12 cellular contexts compared by ENCODE assay signal in the genomic region with DNA sequence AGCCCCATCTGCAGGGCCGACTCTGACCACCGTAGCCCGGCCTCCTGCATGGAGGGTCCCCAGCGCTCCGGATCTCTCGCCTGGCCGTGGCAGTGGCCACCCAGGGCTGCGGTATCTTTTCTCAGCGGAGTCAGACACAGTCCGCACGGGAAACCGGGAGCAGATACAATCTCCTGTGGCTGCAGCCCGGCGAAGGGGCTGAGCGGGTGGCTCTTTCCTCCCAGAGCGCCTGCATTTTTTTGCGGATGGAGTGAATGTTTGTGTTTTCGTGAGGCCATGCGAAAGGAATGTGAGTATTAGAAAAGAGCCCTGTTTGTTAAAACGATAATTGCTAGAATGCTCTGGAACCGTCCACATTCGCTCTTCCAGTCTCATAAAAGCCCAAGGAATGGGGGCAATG. TPM values are rescaled to one million over a fixed set of nuclear protein-coding genes. Genes with fewer than 3 reads are reported as not detected.
DNase-seq lines count a peak whose midpoint lies in the region; ATAC-seq and TF ChIP-seq lines count a peak whose summit lies in the region.
"Had no signal": no experiment of that assay in that cellular context is flagged by ENCODE, and none has a peak within 500 bp of the region (broad histone marks: within the 10 kb centered on the region; RNA-seq: fewer than 3 reads in every experiment).

No MANE protein-coding gene starts in this region.

- CTCF ChIA-PET in CD8-positive, alpha-beta T cell (lab: Charles Lee): no interaction called here

- WGBS in trophoblast cell (ENCODE audit: extremely low coverage, insufficient coverage, insufficient read length): no CpG with 5 or more reads among the region's 22 CpGs

- peak overlapping the region; percentile 60 for H3K18ac ChIP-seq in trophoblast cell (ENCODE audit: low read length)

- no peaks in the 10 kb centered on the region for H3K36me3 ChIP-seq in CD8-positive, alpha-beta T cell (ENCODE audit: insufficient read depth, low read length)
- H3K36me3 ChIP-seq in Loucy (ENCODE audit: insufficient read depth, low read length) (no peaks in the 10 kb centered on the region), fibroblast of lung (ENCODE audit: control insufficient read depth, insufficient read depth, low read length) (no peaks in the 10 kb centered on the region), trophoblast cell (ENCODE audit: control insufficient read depth in 1 of 2, insufficient read depth in 2 of 2, low read length in 2 of 2) (no peaks in the 10 kb centered on the region)

- H3K27me3 Mint-ChIP-seq in CD8-positive, alpha-beta T cell (ENCODE audit: low read depth): peaks cover 48% of the 10 kb centered on the region

- H2AFZ ChIP-seq in Loucy (ENCODE audit: low read length): no peak overlapping the region; the same call in 1 of the 2 replicates
- peak overlapping the region; percentile 16 for H2AFZ ChIP-seq in fibroblast of lung (ENCODE audit: low read length)
- H2AFZ ChIP-seq in trophoblast cell (ENCODE audit: insufficient read depth, low read length, poor library complexity): no peak overlapping the region

- H4K8ac ChIP-seq in trophoblast cell (ENCODE audit: low read depth, low read length): peak overlapping the region; percentile 78

- ATAC-seq in CD8-positive, alpha-beta T cell: no peak
- no peak for ATAC-seq in HG02840 (IDR thresholded peaks at IDR 0.05; ENCODE audit: low FRiP score, unreplicated experiment)
- ATAC-seq in GM18909 (IDR thresholded peaks at IDR 0.05; ENCODE audit: poor library complexity, unreplicated experiment): no peak
- ATAC-seq: HCT116, left cardiac atrium had no signal

- H3K79me1 ChIP-seq in trophoblast cell (ENCODE audit: low read length): peaks cover 28% of the 10 kb centered on the region

- no peak overlapping the region for H2AK5ac ChIP-seq in trophoblast cell (ENCODE audit: low read length)

- H3K36me3 Mint-ChIP-seq in CD8-positive, alpha-beta T cell: no peaks in the 10 kb centered on the region

- H3K4me1 Mint-ChIP-seq in CD8-positive, alpha-beta T cell (ENCODE audit: low read depth): peaks cover 15% of the 10 kb centered on the region

- peak overlapping the region; percentile 39 for H3K4me3 Mint-ChIP-seq in CD8-positive, alpha-beta T cell

- intact Hi-C loops in CD8-positive, alpha-beta T cell (cut with DNase I, micrococcal nuclease): loop anchor here in 1 of 2 experiments (5.0 kb wide), 1 partner anchor 78 kb away; no protein-coding TSS in a partner anchor

- peak overlapping the region; percentile 90 for H2BK5ac ChIP-seq in trophoblast cell (ENCODE audit: low read depth, low read length, poor library complexity)

- TF ChIP-seq CTCF in CD8-positive, alpha-beta T cell (IDR thresholded peaks at IDR 0.05): no peak
- TF ChIP-seq CTCF in Loucy (conservative IDR thresholded peaks at IDR 0.05; ENCODE audit: low read length) (no peak), fibroblast of lung (conservative IDR thresholded peaks at IDR 0.05 in 1 of 2, IDR thresholded peaks at IDR 0.05 in 1 of 2; ENCODE audit: low read depth in 1 of 2, low read length in 2 of 2) (no peak)

- H4K12ac ChIP-seq in trophoblast cell (ENCODE audit: low read depth, low read length): no peak overlapping the region

- no peak for DNase-seq in CD8-positive, alpha-beta T cell
- DNase-seq in fibroblast of lung (ENCODE audit: low read depth in 2 of 2) (peak; percentile 20 to 54), trophoblast cell (peak in 1 of 2 donors; percentile 80), COLO829 (ENCODE audit: low spot score) (no peak), middle frontal gyrus (ENCODE audit: extremely low spot score, low spot score) (no peak)
- DNase-seq: DMS153, left cardiac atrium, NCI-H1417 treated with DMSO at 0.1 percent for 48 hours had no signal

- H3K9me2 ChIP-seq in Loucy (replicated peaks; ENCODE audit: low read depth, low read length): no peaks in the 10 kb centered on the region

- H4K91ac ChIP-seq in trophoblast cell (ENCODE audit: low read depth, low read length): peak overlapping the region; percentile 94

- peak overlapping the region; percentile 71 for H3K14ac ChIP-seq in trophoblast cell (ENCODE audit: low read length)

- H3K27me3 ChIP-seq in CD8-positive, alpha-beta T cell (ENCODE audit: insufficient read depth, low read length): peaks cover 18% of the 10 kb centered on the region
- H3K27me3 ChIP-seq in Loucy (ENCODE audit: insufficient read depth, low read length, poor library complexity, severe bottlenecking) (no peaks in the 10 kb centered on the region), fibroblast of lung (ENCODE audit: control insufficient read depth, insufficient read depth, low read length) (no peaks in the 10 kb centered on the region), trophoblast cell (ENCODE audit: insufficient read depth, low read length) (no peaks in the 10 kb centered on the region)

- H3K27ac Mint-ChIP-seq in CD8-positive, alpha-beta T cell: no peak overlapping the region

- H2BK120ac ChIP-seq in trophoblast cell (ENCODE audit: insufficient read depth, low read length, poor library complexity): peak overlapping the region; percentile 89

- H3K4ac ChIP-seq in trophoblast cell (ENCODE audit: low read depth, low read length): peak overlapping the region; percentile 57

- peak overlapping the region; percentile 13 for H3K9ac ChIP-seq in Loucy (ENCODE audit: low read depth, low read length, poor library complexity, severe bottlenecking)
- H3K9ac ChIP-seq in fibroblast of lung (ENCODE audit: insufficient read depth, low read length): peak overlapping the region; percentile 20
- H3K9ac ChIP-seq in trophoblast cell (ENCODE audit: low read length): no peak overlapping the region

- no peak overlapping the region for H3K23ac ChIP-seq in trophoblast cell (ENCODE audit: low read length)

- H3K79me2 ChIP-seq in Loucy (ENCODE audit: insufficient read depth, low read length): no peaks in the 10 kb centered on the region
- no peaks in the 10 kb centered on the region for H3K79me2 ChIP-seq in fibroblast of lung (ENCODE audit: control insufficient read depth, insufficient read depth, low read length)
- peaks cover 2% of the 10 kb centered on the region for H3K79me2 ChIP-seq in trophoblast cell (ENCODE audit: control insufficient read depth, insufficient read depth, low read length, poor library complexity)

- POLR2A ChIA-PET in CD8-positive, alpha-beta T cell (lab: Charles Lee): no interaction called here

- H3K4me1 ChIP-seq in CD8-positive, alpha-beta T cell (ENCODE audit: insufficient read depth, low read length): peaks cover 15% of the 10 kb centered on the region
- H3K4me1 ChIP-seq in Loucy (ENCODE audit: insufficient read depth, low read length, poor library complexity, severe bottlenecking) (peaks cover 16% of the 10 kb centered on the region), fibroblast of lung (ENCODE audit: control insufficient read depth, extremely low read depth, insufficient read depth, low read length) (peaks cover 5% of the 10 kb centered on the region), trophoblast cell (ENCODE audit: control insufficient read depth in 1 of 2, insufficient read depth in 2 of 2, low read length in 2 of 2) (peaks cover 16 to 21% of the 10 kb centered on the region in 2 experiments)

- no peak overlapping the region for H3K4me3 ChIP-seq in CD8-positive, alpha-beta T cell (ENCODE audit: low read depth, low read length)
- H3K4me3 ChIP-seq in Loucy (ENCODE audit: low read length, poor library complexity, severe bottlenecking) (no peak overlapping the region), fibroblast of lung (replicated peaks in 1 of 4; ENCODE audit: control extremely low read depth in 1 of 4, insufficient read depth in 1 of 4, low read depth in 3 of 4, low read length in 4 of 4) (peak overlapping the region; percentile 32 to 56 (median 45)), trophoblast cell (ENCODE audit: low read depth, low read length) (no peak overlapping the region)

- peak overlapping the region; percentile 59 for H3K4me2 ChIP-seq in Loucy (ENCODE audit: low read depth, low read length, poor library complexity, severe bottlenecking)
- peak overlapping the region; percentile 80 for H3K4me2 ChIP-seq in fibroblast of lung (ENCODE audit: extremely low read depth, insufficient read depth, low read length)
- H3K4me2 ChIP-seq in trophoblast cell (ENCODE audit: low read length): peak overlapping the region; percentile 37

- no peaks in the 10 kb centered on the region for H3K9me3 Mint-ChIP-seq in CD8-positive, alpha-beta T cell

- no peaks in the 10 kb centered on the region for H4K20me1 ChIP-seq in Loucy (ENCODE audit: insufficient read depth, low read length, poor library complexity, severe bottlenecking)
- H4K20me1 ChIP-seq in fibroblast of lung (ENCODE audit: control insufficient read depth, extremely low read depth, insufficient read depth, low read length): no peaks in the 10 kb centered on the region

- no peak overlapping the region for H3K27ac ChIP-seq in CD8-positive, alpha-beta T cell (ENCODE audit: low read depth, low read length)
- H3K27ac ChIP-seq in fibroblast of lung (ENCODE audit: insufficient read depth, low read length) (no peak overlapping the region), trophoblast cell (ENCODE audit: low read depth, low read length) (peak overlapping the region; percentile 94)

- no peaks in the 10 kb centered on the region for H3F3A ChIP-seq in Loucy (ENCODE audit: low read depth)

- H3K9me3 ChIP-seq in CD8-positive, alpha-beta T cell (ENCODE audit: low read length): no peaks in the 10 kb centered on the region
- H3K9me3 ChIP-seq in Loucy (ENCODE audit: insufficient read depth, low read depth, low read length): no peaks in the 10 kb centered on the region
- no peaks in the 10 kb centered on the region for H3K9me3 ChIP-seq in fibroblast of lung (ENCODE audit: control insufficient read depth, insufficient read depth, low read depth, low read length)
- peaks cover 4% of the 10 kb centered on the region for H3K9me3 ChIP-seq in trophoblast cell (ENCODE audit: insufficient read depth, low read depth, low read length)

- peak overlapping the region; percentile 78 for H2BK12ac ChIP-seq in trophoblast cell (ENCODE audit: low read length)

RNA-seq across cellular contexts. Expression of a gene that starts 53.4 kb away (rescaled TPM):
- total RNA-seq in CD8-positive, alpha-beta T cell: 10 to 100 TPM; 11.8 to 13.7 TPM
- 18.0 and 20.1 TPM in 2 replicates for total RNA-seq in fibroblast of lung
- polyA plus RNA-seq in fibroblast of lung: 3.2 and 3.3 TPM in 2 replicates
- polyA plus RNA-seq in fibroblast of lung (2012): 4.5 and 6.5 TPM in 2 replicates
- polyA minus RNA-seq in fibroblast of lung (ENCODE audit: low replicate concordance): 15.9 and 22.9 TPM in 2 replicates
- polyA plus RNA-seq in trophoblast cell (2013): 13.6 and 13.7 TPM in 2 replicates

Comparison
In these comparisons a context has a peak if more than half of its experiments do, and no peak if none do; other contexts are left out.
1. DNase-seq: peak in fibroblast of lung (2 of 2); none in CD8-positive, alpha-beta T cell (0 of 7), COLO829 (single experiment) and middle frontal gyrus (single experiment).
2. H3K4me3 ChIP-seq: peak in fibroblast of lung (4 of 4); none in CD8-positive, alpha-beta T cell (single experiment), Loucy (single experiment) and trophoblast cell (single experiment).
3. Peak in every context shown above with its lines, with median percentiles within 50 percentile points of each other: H3K4me2 ChIP-seq.